10 cellular contexts compared by ENCODE assay signal in genomic region chr20:10729785-10730184, GRCh38. TPM values are rescaled to one million over a fixed set of nuclear protein-coding genes. Genes with fewer than 3 reads are reported as not detected.
"Had no signal": no experiment of that assay in that cellular context is flagged by ENCODE, and none has a peak within 500 bp of the region (broad histone marks: within the 10 kb centered on the region; RNA-seq: fewer than 3 reads in every experiment).

No MANE protein-coding gene starts in this region.

- H3K9ac ChIP-seq: KMS-11 had no signal

- H3K4me3 Mint-ChIP-seq: GM23338, H9, HFFc6, IgD-negative memory B cell had no signal

- DNase-seq: H9, HCEC 1CT, HFFc6, KBM-7 had no signal

- FAIRE-seq: H1, H54 had no signal

- H3K27ac Mint-ChIP-seq: GM23338, H9, HFFc6, IgD-negative memory B cell had no signal

- H2AFZ ChIP-seq: GM23338 had no signal

- H3K36me3 Mint-ChIP-seq: IgD-negative memory B cell had no signal

- H3K4me1 Mint-ChIP-seq: IgD-negative memory B cell had no signal

- H3K4me3 ChIP-seq: GM23338 had no signal

- H3K4me2 ChIP-seq: GM23338, KMS-11 had no signal

- ATAC-seq: GM23338 had no signal

- H3K27ac ChIP-seq: HL-60, KMS-11 had no signal

- H3K9me3 Mint-ChIP-seq: GM23338 had no signal

RNA-seq across cellular contexts. Expression of gene JAG1, which starts 56.0 kb away (rescaled TPM):
- polyA plus RNA-seq: IgD-negative memory B cell had no signal
